Comparison of ENCODE assay signal across 1 cellular context in the genomic region with DNA sequence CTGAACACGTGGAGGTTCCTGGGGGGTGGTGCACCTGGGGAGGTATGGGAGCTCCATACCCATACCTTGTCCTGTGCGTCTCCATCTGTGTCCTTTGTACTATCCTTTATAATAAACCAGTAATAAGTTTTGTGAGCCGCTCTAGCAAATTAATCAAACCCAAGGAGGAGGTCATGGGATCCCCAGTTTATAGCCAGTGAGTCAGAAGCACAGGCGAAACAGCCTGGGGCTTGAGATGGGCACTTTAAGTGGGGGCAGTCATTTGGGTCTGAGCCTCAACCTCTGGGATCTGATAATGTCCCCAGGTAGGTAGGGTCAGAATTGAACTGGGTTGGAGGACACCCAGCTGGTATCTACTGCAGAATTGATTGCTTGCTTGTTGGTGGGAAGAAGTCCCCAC.
TF ChIP-seq lines count a peak whose summit lies in the region.

No MANE protein-coding gene starts in this region.

TF ChIP-seq in GM23338, 12 proteins besides CTCF, POLR2A, EP300 and RAD21 (continued from another document):
- TF ChIP-seq, protein P1, sequence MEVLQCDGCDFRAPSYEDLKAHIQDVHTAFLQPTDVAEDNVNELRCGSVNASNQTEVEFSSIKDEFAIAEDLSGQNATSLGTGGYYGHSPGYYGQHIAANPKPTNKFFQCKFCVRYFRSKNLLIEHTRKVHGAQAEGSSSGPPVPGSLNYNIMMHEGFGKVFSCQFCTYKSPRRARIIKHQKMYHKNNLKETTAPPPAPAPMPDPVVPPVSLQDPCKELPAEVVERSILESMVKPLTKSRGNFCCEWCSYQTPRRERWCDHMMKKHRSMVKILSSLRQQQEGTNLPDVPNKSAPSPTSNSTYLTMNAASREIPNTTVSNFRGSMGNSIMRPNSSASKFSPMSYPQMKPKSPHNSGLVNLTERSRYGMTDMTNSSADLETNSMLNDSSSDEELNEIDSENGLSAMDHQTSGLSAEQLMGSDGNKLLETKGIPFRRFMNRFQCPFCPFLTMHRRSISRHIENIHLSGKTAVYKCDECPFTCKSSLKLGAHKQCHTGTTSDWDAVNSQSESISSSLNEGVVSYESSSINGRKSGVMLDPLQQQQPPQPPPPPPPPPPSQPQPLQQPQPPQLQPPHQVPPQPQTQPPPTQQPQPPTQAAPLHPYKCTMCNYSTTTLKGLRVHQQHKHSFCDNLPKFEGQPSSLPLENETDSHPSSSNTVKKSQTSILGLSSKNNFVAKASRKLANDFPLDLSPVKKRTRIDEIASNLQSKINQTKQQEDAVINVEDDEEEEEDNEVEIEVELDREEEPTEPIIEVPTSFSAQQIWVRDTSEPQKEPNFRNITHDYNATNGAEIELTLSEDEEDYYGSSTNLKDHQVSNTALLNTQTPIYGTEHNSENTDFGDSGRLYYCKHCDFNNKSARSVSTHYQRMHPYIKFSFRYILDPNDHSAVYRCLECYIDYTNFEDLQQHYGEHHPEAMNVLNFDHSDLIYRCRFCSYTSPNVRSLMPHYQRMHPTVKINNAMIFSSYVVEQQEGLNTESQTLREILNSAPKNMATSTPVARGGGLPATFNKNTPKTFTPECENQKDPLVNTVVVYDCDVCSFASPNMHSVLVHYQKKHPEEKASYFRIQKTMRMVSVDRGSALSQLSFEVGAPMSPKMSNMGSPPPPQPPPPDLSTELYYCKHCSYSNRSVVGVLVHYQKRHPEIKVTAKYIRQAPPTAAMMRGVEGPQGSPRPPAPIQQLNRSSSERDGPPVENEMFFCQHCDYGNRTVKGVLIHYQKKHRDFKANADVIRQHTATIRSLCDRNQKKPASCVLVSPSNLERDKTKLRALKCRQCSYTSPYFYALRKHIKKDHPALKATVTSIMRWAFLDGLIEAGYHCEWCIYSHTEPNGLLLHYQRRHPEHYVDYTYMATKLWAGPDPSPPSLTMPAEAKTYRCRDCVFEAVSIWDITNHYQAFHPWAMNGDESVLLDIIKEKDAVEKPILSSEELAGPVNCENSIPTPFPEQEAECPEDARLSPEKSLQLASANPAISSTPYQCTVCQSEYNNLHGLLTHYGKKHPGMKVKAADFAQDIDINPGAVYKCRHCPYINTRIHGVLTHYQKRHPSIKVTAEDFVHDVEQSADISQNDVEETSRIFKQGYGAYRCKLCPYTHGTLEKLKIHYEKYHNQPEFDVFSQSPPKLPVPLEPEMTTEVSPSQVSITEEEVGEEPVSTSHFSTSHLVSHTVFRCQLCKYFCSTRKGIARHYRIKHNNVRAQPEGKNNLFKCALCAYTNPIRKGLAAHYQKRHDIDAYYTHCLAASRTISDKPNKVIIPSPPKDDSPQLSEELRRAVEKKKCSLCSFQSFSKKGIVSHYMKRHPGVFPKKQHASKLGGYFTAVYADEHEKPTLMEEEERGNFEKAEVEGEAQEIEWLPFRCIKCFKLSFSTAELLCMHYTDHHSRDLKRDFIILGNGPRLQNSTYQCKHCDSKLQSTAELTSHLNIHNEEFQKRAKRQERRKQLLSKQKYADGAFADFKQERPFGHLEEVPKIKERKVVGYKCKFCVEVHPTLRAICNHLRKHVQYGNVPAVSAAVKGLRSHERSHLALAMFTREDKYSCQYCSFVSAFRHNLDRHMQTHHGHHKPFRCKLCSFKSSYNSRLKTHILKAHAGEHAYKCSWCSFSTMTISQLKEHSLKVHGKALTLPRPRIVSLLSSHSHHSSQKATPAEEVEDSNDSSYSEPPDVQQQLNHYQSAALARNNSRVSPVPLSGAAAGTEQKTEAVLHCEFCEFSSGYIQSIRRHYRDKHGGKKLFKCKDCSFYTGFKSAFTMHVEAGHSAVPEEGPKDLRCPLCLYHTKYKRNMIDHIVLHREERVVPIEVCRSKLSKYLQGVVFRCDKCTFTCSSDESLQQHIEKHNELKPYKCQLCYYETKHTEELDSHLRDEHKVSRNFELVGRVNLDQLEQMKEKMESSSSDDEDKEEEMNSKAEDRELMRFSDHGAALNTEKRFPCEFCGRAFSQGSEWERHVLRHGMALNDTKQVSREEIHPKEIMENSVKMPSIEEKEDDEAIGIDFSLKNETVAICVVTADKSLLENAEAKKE (CRISPR knock-in tag; IDR thresholded peaks at IDR 0.05): no peak
- TF ChIP-seq, protein P2, sequence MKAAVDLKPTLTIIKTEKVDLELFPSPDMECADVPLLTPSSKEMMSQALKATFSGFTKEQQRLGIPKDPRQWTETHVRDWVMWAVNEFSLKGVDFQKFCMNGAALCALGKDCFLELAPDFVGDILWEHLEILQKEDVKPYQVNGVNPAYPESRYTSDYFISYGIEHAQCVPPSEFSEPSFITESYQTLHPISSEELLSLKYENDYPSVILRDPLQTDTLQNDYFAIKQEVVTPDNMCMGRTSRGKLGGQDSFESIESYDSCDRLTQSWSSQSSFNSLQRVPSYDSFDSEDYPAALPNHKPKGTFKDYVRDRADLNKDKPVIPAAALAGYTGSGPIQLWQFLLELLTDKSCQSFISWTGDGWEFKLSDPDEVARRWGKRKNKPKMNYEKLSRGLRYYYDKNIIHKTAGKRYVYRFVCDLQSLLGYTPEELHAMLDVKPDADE (IDR thresholded peaks at IDR 0.05): no peak
- TF ChIP-seq, protein P3, sequence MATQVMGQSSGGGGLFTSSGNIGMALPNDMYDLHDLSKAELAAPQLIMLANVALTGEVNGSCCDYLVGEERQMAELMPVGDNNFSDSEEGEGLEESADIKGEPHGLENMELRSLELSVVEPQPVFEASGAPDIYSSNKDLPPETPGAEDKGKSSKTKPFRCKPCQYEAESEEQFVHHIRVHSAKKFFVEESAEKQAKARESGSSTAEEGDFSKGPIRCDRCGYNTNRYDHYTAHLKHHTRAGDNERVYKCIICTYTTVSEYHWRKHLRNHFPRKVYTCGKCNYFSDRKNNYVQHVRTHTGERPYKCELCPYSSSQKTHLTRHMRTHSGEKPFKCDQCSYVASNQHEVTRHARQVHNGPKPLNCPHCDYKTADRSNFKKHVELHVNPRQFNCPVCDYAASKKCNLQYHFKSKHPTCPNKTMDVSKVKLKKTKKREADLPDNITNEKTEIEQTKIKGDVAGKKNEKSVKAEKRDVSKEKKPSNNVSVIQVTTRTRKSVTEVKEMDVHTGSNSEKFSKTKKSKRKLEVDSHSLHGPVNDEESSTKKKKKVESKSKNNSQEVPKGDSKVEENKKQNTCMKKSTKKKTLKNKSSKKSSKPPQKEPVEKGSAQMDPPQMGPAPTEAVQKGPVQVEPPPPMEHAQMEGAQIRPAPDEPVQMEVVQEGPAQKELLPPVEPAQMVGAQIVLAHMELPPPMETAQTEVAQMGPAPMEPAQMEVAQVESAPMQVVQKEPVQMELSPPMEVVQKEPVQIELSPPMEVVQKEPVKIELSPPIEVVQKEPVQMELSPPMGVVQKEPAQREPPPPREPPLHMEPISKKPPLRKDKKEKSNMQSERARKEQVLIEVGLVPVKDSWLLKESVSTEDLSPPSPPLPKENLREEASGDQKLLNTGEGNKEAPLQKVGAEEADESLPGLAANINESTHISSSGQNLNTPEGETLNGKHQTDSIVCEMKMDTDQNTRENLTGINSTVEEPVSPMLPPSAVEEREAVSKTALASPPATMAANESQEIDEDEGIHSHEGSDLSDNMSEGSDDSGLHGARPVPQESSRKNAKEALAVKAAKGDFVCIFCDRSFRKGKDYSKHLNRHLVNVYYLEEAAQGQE (IDR thresholded peaks at IDR 0.05; ENCODE audit: unreplicated experiment): no peak
- no peak for TF ChIP-seq EZH2 (IDR thresholded peaks at IDR 0.05; ENCODE audit: low read depth, unreplicated experiment)
